Comparison of ENCODE assay signal across 8 cellular contexts in genomic region chr10:24722131-24722675, GRCh38. TPM values are rescaled to one million over a fixed set of nuclear protein-coding genes. Genes with fewer than 3 reads are reported as not detected.
A peak's percentile ranks its signal among the peaks of the same experiment; 100 is the strongest.
DNase-seq lines count a peak whose midpoint lies in the region; ATAC-seq and TF ChIP-seq lines count a peak whose summit lies in the region.

No MANE protein-coding gene starts in this region.

- POLR2A ChIA-PET in A673 (lab: Charles Lee; ENCODE audit: low non-redundant PET) = no interaction called here

- ATAC-seq in GM19395 (IDR thresholded peaks at IDR 0.05; ENCODE audit: unreplicated experiment) = peak; percentile 2
- ATAC-seq in GM19463 (IDR thresholded peaks at IDR 0.05; ENCODE audit: unreplicated experiment) = no peak

- intact Hi-C loops in A673 (cut with micrococcal nuclease; ENCODE audit: unreplicated experiment) (loop anchor here (5.0 to 10.0 kb wide), 4 partner anchors 80 to 363 kb away; partner anchors contain the start of gene PRTFDC1), head of caudate nucleus (cut with DNase I) (loop anchor here (5.0 to 10.0 kb wide), 4 partner anchors 77 to 295 kb away; partner anchors contain the start of genes ENKUR, PRTFDC1 and THNSL1)

- peak overlapping the region; percentile 97 for H3K4me2 ChIP-seq in skeletal muscle satellite cell (ENCODE audit: low read length)

- H3K27ac ChIP-seq in A673 (ENCODE audit: low read depth, low read length, poor library complexity, severe bottlenecking) = peak overlapping the region; percentile 83
- H3K27ac ChIP-seq in SJSA1 = peak overlapping the region; percentile 90

- DNase-seq in A673 (ENCODE audit: low spot score) (no peak), SJSA1 (ENCODE audit: low read depth in 1 of 2, low spot score in 2 of 2) (peak in 1 of 2 experiments; percentile 33), fibroblast of villous mesenchyme (ENCODE audit: low read depth) (no peak), head of caudate nucleus (no peak), COR-L47 (lab: John Stamatoyannopoulos, UW) (no peak)

- peak overlapping the region; percentile 97 for H3K9ac ChIP-seq in skeletal muscle satellite cell (ENCODE audit: low read depth, low read length)

- BruUV-seq in A673 (replicated peaks; lab: Mats Ljungman, UMichigan) = no TSS peak

- H3K9me3 ChIP-seq in A673 (ENCODE audit: low read depth, low read length, poor library complexity, severe bottlenecking) = no peaks in the 10 kb centered on the region
- H3K9me3 ChIP-seq in SJSA1 (replicated peaks) = no peaks in the 10 kb centered on the region
- no peaks in the 10 kb centered on the region for H3K9me3 ChIP-seq in skeletal muscle satellite cell (replicated peaks; ENCODE audit: low read length)

- H3K27me3 ChIP-seq in A673 (replicated peaks; ENCODE audit: insufficient read depth, low read depth, low read length, poor library complexity) (no peaks in the 10 kb centered on the region), SJSA1 (replicated peaks) (no peaks in the 10 kb centered on the region), skeletal muscle satellite cell (ENCODE audit: control insufficient read depth, insufficient read depth, low read length) (no peaks in the 10 kb centered on the region)

- H3K4me3 ChIP-seq in A673 (ENCODE audit: low read depth, low read length, poor library complexity, severe bottlenecking) (peak overlapping the region; percentile 79), SJSA1 (peak overlapping the region; percentile 75), fibroblast of villous mesenchyme (ENCODE audit: low read depth, low read length) (peak overlapping the region; percentile 88), skeletal muscle satellite cell (ENCODE audit: low read length) (peak overlapping the region; percentile 83)

- H3K36me3 ChIP-seq in A673 (ENCODE audit: insufficient read depth, low read length, poor library complexity, severe bottlenecking) = peaks cover 4% of the 10 kb centered on the region
- H3K36me3 ChIP-seq in SJSA1 = peaks cover 52% of the 10 kb centered on the region
- peaks cover 25% of the 10 kb centered on the region for H3K36me3 ChIP-seq in skeletal muscle satellite cell (ENCODE audit: insufficient read depth, low read length)

- TF ChIP-seq CTCF in A673 (conservative IDR thresholded peaks at IDR 0.05; ENCODE audit: low read depth, low read length) (no peak), fibroblast of villous mesenchyme (IDR thresholded peaks at IDR 0.05; ENCODE audit: insufficient read depth, low read depth, low read length) (peak; percentile 0)

- H3K4me1 ChIP-seq in A673 (ENCODE audit: insufficient read depth, low read length, poor library complexity, severe bottlenecking) = peaks cover 17% of the 10 kb centered on the region
- H3K4me1 ChIP-seq in SJSA1 (replicated peaks) = peaks cover 46% of the 10 kb centered on the region
- peaks cover 32% of the 10 kb centered on the region for H3K4me1 ChIP-seq in skeletal muscle satellite cell (ENCODE audit: control insufficient read depth, insufficient read depth, low read length)

- CTCF ChIA-PET in A673 (lab: Charles Lee) = no interaction called here

RNA-seq across cellular contexts. Expression of gene ARHGAP21, which starts 1.5 kb away (rescaled TPM):
- total RNA-seq in A673 (2021) (68.6 and 76.5 TPM in 2 replicates), fibroblast of villous mesenchyme (117 and 136 TPM in 2 replicates)
- total RNA-seq in SJSA1 (2014; rRNA removed; shearing (Covaris generic)) = 50.2 and 64.2 TPM in 2 replicates
- total RNA-seq in skeletal muscle satellite cell (2012; rRNA removed) = 62.7 and 80.6 TPM in 2 replicates
